Comparison of ENCODE assay signal across 20 cellular contexts in the genomic region with DNA sequence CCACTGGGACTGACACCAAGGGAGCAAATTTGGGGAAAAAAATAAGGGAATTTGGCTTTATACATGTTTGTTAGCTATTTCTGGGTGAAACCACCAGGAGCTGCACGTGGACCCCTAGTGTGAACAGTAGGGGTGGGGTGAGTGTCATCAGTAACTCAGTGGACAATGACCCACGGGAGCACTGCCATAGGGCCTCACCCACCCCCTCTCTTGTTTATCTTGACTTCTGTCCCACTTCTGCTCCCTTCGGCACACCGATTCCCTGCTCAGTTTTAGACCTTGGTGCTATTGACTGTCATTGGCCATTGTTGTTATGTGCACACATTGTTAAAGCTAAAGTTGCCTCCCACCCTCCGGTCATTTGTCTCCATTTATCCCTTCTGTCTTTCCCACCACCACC. TPM values are rescaled to one million over a fixed set of nuclear protein-coding genes. Genes with fewer than 3 reads are reported as not detected.
DNase-seq lines count a peak whose midpoint lies in the region; ATAC-seq, FAIRE-seq and TF ChIP-seq lines count a peak whose summit lies in the region.
"Had no signal": no experiment of that assay in that cellular context is flagged by ENCODE, and none has a peak within 500 bp of the region (broad histone marks: within the 10 kb centered on the region; RNA-seq: fewer than 3 reads in every experiment).

No MANE protein-coding gene starts in this region.

- H3K4me1 Mint-ChIP-seq in natural killer cell treated with Interleukin-12 subunit alpha and Interleukin-12 subunit beta and Interleukin-15 and Interleukin-18, amount 100 ng/mL, for 72 hours (ENCODE audit: low read depth in 2 of 2), result peaks cover 37 to 41% of the 10 kb centered on the region in 2 donors
- peaks cover 51 to 54% of the 10 kb centered on the region in 2 donors for H3K4me1 Mint-ChIP-seq in natural killer cell
- H3K4me1 Mint-ChIP-seq in neural progenitor cell, result peaks cover 28% of the 10 kb centered on the region

- FAIRE-seq in frontal cortex (lab: Jason Lieb, UNC), result no peak
- FAIRE-seq: GM12878 had no signal

- H3K4me3 ChIP-seq in neural progenitor cell (no peak overlapping the region), dorsolateral prefrontal cortex (no peak overlapping the region)
- H3K4me3 ChIP-seq: BLaER1, GM12878, GM23248, HAP-1 had no signal

- TF ChIP-seq CTCF in natural killer cell (IDR thresholded peaks at IDR 0.05) (no peak), neural progenitor cell (IDR thresholded peaks at IDR 0.05) (no peak), dorsolateral prefrontal cortex (IDR thresholded peaks at IDR 0.05 in 54 of 56, conservative IDR thresholded peaks at IDR 0.05 in 2 of 56; ENCODE audit: low read depth in 1 of 56, partially characterized antibody in 56 of 56) (no peak)

- H3K4me2 ChIP-seq in neural progenitor cell, result no peak overlapping the region
- H3K4me2 ChIP-seq: BLaER1 had no signal

- H4K20me1 ChIP-seq in neural progenitor cell (ENCODE audit: low read depth), result no peaks in the 10 kb centered on the region

- H3K27me3 Mint-ChIP-seq in natural killer cell treated with Interleukin-12 subunit alpha and Interleukin-12 subunit beta and Interleukin-15 and Interleukin-18, amount 100 ng/mL, for 72 hours, result no peaks in the 10 kb centered on the region
- H3K27me3 Mint-ChIP-seq in natural killer cell (ENCODE audit: low read depth in 2 of 2), result no peaks in the 10 kb centered on the region
- peaks cover 4% of the 10 kb centered on the region for H3K27me3 Mint-ChIP-seq in neural progenitor cell (ENCODE audit: insufficient read depth, low read depth)

- H3K27ac ChIP-seq in neural progenitor cell (no peak overlapping the region), dorsolateral prefrontal cortex (no peak overlapping the region)
- H3K27ac ChIP-seq: BLaER1, GM23248, HL-60 had no signal

- H3K4me3 Mint-ChIP-seq in natural killer cell treated with Interleukin-12 subunit alpha and Interleukin-12 subunit beta and Interleukin-15 and Interleukin-18, amount 100 ng/mL, for 72 hours, result no peak overlapping the region
- no peak overlapping the region for H3K4me3 Mint-ChIP-seq in natural killer cell
- H3K4me3 Mint-ChIP-seq in neural progenitor cell, result no peak overlapping the region
- H3K4me3 Mint-ChIP-seq: CD14-positive monocyte; CD8-positive, alpha-beta T cell had no signal

- no peak for ATAC-seq in natural killer cell treated with Interleukin-12 subunit alpha and Interleukin-12 subunit beta and Interleukin-15 and Interleukin-18, amount 100 ng/mL, for 72 hours
- ATAC-seq in natural killer cell, result no peak
- ATAC-seq in left lobe of liver, result peak; percentile 60
- ATAC-seq: CD8-positive, alpha-beta T cell; GM12878 had no signal

- peaks cover 12% of the 10 kb centered on the region for H3K4me1 ChIP-seq in neural progenitor cell
- H3K4me1 ChIP-seq: HAP-1 had no signal

- no peaks in the 10 kb centered on the region for H3K36me3 Mint-ChIP-seq in natural killer cell treated with Interleukin-12 subunit alpha and Interleukin-12 subunit beta and Interleukin-15 and Interleukin-18, amount 100 ng/mL, for 72 hours
- H3K36me3 Mint-ChIP-seq in natural killer cell, result no peaks in the 10 kb centered on the region
- H3K36me3 Mint-ChIP-seq in neural progenitor cell, result no peaks in the 10 kb centered on the region

- H3K36me3 ChIP-seq in neural progenitor cell, result no peaks in the 10 kb centered on the region
- H3K36me3 ChIP-seq: HAP-1 had no signal

- DNase-seq in natural killer cell treated with Interleukin-12 subunit alpha and Interleukin-12 subunit beta and Interleukin-15 and Interleukin-18, amount 100 ng/mL, for 72 hours (ENCODE audit: low spot score), result peak; percentile 51
- DNase-seq in natural killer cell (no peak), left lobe of liver (ENCODE audit: low spot score) (peak; percentile 68), neural progenitor cell (ENCODE audit: low spot score) (no peak), DMS 273 treated with DMSO at 0.1 percent for 48 hours (lab: John Stamatoyannopoulos, UW) (no peak), dorsolateral prefrontal cortex (no peak), frontal cortex (ENCODE audit: low spot score in 2 of 2) (no peak)
- DNase-seq: 8988T; Calu3; CD8-positive, alpha-beta T cell; DMS53; DND-41; EL; GM23248; IMR-90 had no signal

- H2AFZ ChIP-seq in neural progenitor cell (replicated peaks), result no peak overlapping the region
- H2AFZ ChIP-seq: GM23248 had no signal

- H3K27ac Mint-ChIP-seq in natural killer cell treated with Interleukin-12 subunit alpha and Interleukin-12 subunit beta and Interleukin-15 and Interleukin-18, amount 100 ng/mL, for 72 hours, result no peak overlapping the region
- no peak overlapping the region for H3K27ac Mint-ChIP-seq in natural killer cell
- peak overlapping the region; percentile 27 for H3K27ac Mint-ChIP-seq in neural progenitor cell
- H3K27ac Mint-ChIP-seq: CD8-positive, alpha-beta T cell had no signal

- H3K9me3 ChIP-seq in neural progenitor cell (ENCODE audit: low read depth), result no peaks in the 10 kb centered on the region
- H3K9me3 ChIP-seq: BLaER1, HAP-1 had no signal

- H3K79me2 ChIP-seq in neural progenitor cell (ENCODE audit: low read depth), result no peaks in the 10 kb centered on the region

- intact Hi-C loops in natural killer cell (cut with micrococcal nuclease) (no loop called here), dorsolateral prefrontal cortex (cut with DNase I) (no loop called here)

- H3K27me3 ChIP-seq in neural progenitor cell, result no peaks in the 10 kb centered on the region
- H3K27me3 ChIP-seq in dorsolateral prefrontal cortex, result no peaks in the 10 kb centered on the region
- H3K27me3 ChIP-seq: BLaER1 had no signal

- H3K9me3 Mint-ChIP-seq in natural killer cell treated with Interleukin-12 subunit alpha and Interleukin-12 subunit beta and Interleukin-15 and Interleukin-18, amount 100 ng/mL, for 72 hours, result no peaks in the 10 kb centered on the region
- no peaks in the 10 kb centered on the region for H3K9me3 Mint-ChIP-seq in natural killer cell
- no peaks in the 10 kb centered on the region for H3K9me3 Mint-ChIP-seq in neural progenitor cell
- H3K9me3 Mint-ChIP-seq: CD8-positive, alpha-beta T cell had no signal

- H3F3A ChIP-seq in neural progenitor cell (ENCODE audit: low read depth), result peaks cover 29% of the 10 kb centered on the region

- no peak overlapping the region for H3K9ac ChIP-seq in neural progenitor cell
- H3K9ac ChIP-seq: BLaER1, GM23248 had no signal

RNA-seq across cellular contexts. Expression of a gene that starts 9.0 kb away (rescaled TPM):
- 10 to 100 TPM; 19.9 to 22.2 TPM for total RNA-seq in natural killer cell treated with Interleukin-12 subunit alpha and Interleukin-12 subunit beta and Interleukin-15 and Interleukin-18, amount 100 ng/mL, for 72 hours
- total RNA-seq in natural killer cell (10 to 100 TPM; 12.4 to 18.3 (median 15.4) TPM), left lobe of liver (21.3 TPM), neural progenitor cell (ENCODE audit: low replicate concordance) (14.0 and 20.1 TPM in 2 replicates), dorsolateral prefrontal cortex (10 to 100 TPM; 22.8 to 47.3 (median 34.4) TPM), frontal cortex (26.1 TPM)

RNA-seq across cellular contexts. Expression of a gene that starts 9.0 kb away (rescaled TPM):
- total RNA-seq in natural killer cell treated with Interleukin-12 subunit alpha and Interleukin-12 subunit beta and Interleukin-15 and Interleukin-18, amount 100 ng/mL, for 72 hours, result 10 to 100 TPM; 23.8 to 57.1 TPM
- total RNA-seq in natural killer cell (10 to 100 TPM; 24.4 to 37.5 (median 34.3) TPM), left lobe of liver (11.6 TPM), neural progenitor cell (ENCODE audit: low replicate concordance) (19.9 and 24.2 TPM in 2 replicates), dorsolateral prefrontal cortex (10 to 100 TPM; 24.4 to 65.0 (median 40.3) TPM), frontal cortex (11.8 TPM)

Comparison
In these comparisons a context has a peak if more than half of its experiments do, and no peak if none do; other contexts are left out.
1. DNase-seq: peak in natural killer cell treated with Interleukin-12 subunit alpha and Interleukin-12 subunit beta and Interleukin-15 and Interleukin-18, amount 100 ng/mL, for 72 hours (single experiment) and left lobe of liver (single experiment); none in natural killer cell (single experiment), neural progenitor cell (single experiment), DMS 273 treated with DMSO at 0.1 percent for 48 hours (single experiment), dorsolateral prefrontal cortex (0 of 10) and frontal cortex (0 of 2).